Comparison of ENCODE assay signal across 20 cellular contexts in the genomic region with DNA sequence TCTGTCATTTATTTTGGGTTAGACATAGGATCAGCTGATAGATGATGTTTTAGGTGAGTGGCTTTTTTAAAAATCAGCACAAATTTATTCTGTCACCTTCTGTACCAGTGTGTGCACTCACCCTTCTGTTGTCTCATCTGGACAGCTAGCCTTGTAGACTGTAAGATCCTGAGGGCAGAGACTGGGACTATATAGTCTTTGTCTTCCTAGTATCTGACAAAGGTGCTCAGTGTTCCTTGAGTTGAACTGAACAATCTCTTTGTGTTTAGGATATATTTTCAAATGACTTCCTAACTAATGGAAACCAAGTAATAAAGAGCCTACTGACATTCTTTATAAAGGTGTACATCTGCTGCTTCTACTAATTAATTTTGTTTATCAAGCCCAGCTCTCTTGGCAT. TPM values are rescaled to one million over a fixed set of nuclear protein-coding genes. Genes with fewer than 3 reads are reported as not detected.
DNase-seq lines count a peak whose midpoint lies in the region; ATAC-seq and TF ChIP-seq lines count a peak whose summit lies in the region.
"Had no signal": no experiment of that assay in that cellular context is flagged by ENCODE, and none has a peak within 500 bp of the region (broad histone marks: within the 10 kb centered on the region; RNA-seq: fewer than 3 reads in every experiment).

No MANE protein-coding gene starts in this region.

- H3K4me1 ChIP-seq in hepatocyte (ENCODE audit: insufficient read depth), result peaks cover 8% of the 10 kb centered on the region
- H3K4me1 ChIP-seq in skeletal muscle satellite cell (ENCODE audit: control insufficient read depth, insufficient read depth, low read length), result peaks cover 31% of the 10 kb centered on the region

- no peaks in the 10 kb centered on the region for H3K9me2 ChIP-seq in hepatocyte (replicated peaks; ENCODE audit: insufficient read depth)

- no peak for ATAC-seq in activated T-helper 17 cell treated with anti-CD3 and anti-CD28 coated beads, Interleukin-2, amount 50 U/mL, for 72 hours (replicated peaks)
- no peak for ATAC-seq in HG02623 (IDR thresholded peaks at IDR 0.05; ENCODE audit: unreplicated experiment)
- ATAC-seq: heart right ventricle; naive thymus-derived CD8-positive, alpha-beta T cell had no signal

- H3K79me2 ChIP-seq in hepatocyte, result peaks cover 64% of the 10 kb centered on the region

- no peaks in the 10 kb centered on the region for H4K20me1 ChIP-seq in hepatocyte (ENCODE audit: insufficient read depth, poor library complexity, severe bottlenecking)
- H4K20me1 ChIP-seq: BLaER1 had no signal

- H3K4me3 ChIP-seq in hepatocyte (no peak overlapping the region), skeletal muscle satellite cell (ENCODE audit: low read length) (peak overlapping the region; percentile 92)
- H3K4me3 ChIP-seq: BLaER1, esophagus muscularis mucosa had no signal

- peaks cover 6% of the 10 kb centered on the region for H3K4me1 Mint-ChIP-seq in activated T-helper 17 cell treated with anti-CD3 and anti-CD28 coated beads, Interleukin-2, amount 50 U/mL, for 72 hours

- H3K9ac ChIP-seq in skeletal muscle satellite cell (ENCODE audit: low read depth, low read length), result peak overlapping the region; percentile 97
- H3K9ac ChIP-seq: BLaER1 had no signal

- H3K27ac ChIP-seq in hepatocyte, result no peak overlapping the region
- H3K27ac ChIP-seq: 22Rv1, BLaER1, esophagus muscularis mucosa had no signal

- peaks cover 22% of the 10 kb centered on the region for H3K27me3 Mint-ChIP-seq in activated T-helper 17 cell treated with anti-CD3 and anti-CD28 coated beads, Interleukin-2, amount 50 U/mL, for 72 hours

- DNase-seq in DMS 273 (lab: John Stamatoyannopoulos, UW; ENCODE audit: unreplicated experiment) (peak; percentile 24), DMS 273 treated with DMSO at 0.1 percent for 48 hours (lab: John Stamatoyannopoulos, UW) (no peak), hepatocyte (ENCODE audit: low spot score) (no peak), EL (no peak), GDM1 (lab: John Stamatoyannopoulos, UW) (no peak)
- DNase-seq: activated T-cell treated with anti-CD3 and anti-CD28 coated beads, Interleukin-2, amount 50 U/mL, for 1 hour; heart right ventricle; naive thymus-derived CD8-positive, alpha-beta T cell; NCI-H1417 treated with DMSO at 0.1 percent for 48 hours; NCI-H82; RPMI8226 had no signal

- no peaks in the 10 kb centered on the region for H3K36me3 Mint-ChIP-seq in activated T-helper 17 cell treated with anti-CD3 and anti-CD28 coated beads, Interleukin-2, amount 50 U/mL, for 72 hours (ENCODE audit: low read depth)
- H3K36me3 Mint-ChIP-seq: activated naive CD8-positive, alpha-beta T cell had no signal

- H3K27me3 ChIP-seq in hepatocyte (no peaks in the 10 kb centered on the region), skeletal muscle satellite cell (ENCODE audit: control insufficient read depth, insufficient read depth, low read length) (no peaks in the 10 kb centered on the region)
- H3K27me3 ChIP-seq: esophagus muscularis mucosa had no signal

- H3K9me3 ChIP-seq in hepatocyte (ENCODE audit: low read depth), result no peaks in the 10 kb centered on the region
- H3K9me3 ChIP-seq in skeletal muscle satellite cell (replicated peaks; ENCODE audit: low read length), result peaks cover 4% of the 10 kb centered on the region
- H3K9me3 ChIP-seq: esophagus muscularis mucosa, heart right ventricle had no signal

- no peak for TF ChIP-seq CTCF in hepatocyte (IDR thresholded peaks at IDR 0.05; ENCODE audit: poor library complexity)

- H3K27ac Mint-ChIP-seq in activated T-helper 17 cell treated with anti-CD3 and anti-CD28 coated beads, Interleukin-2, amount 50 U/mL, for 72 hours, result no peak overlapping the region
- H3K27ac Mint-ChIP-seq: activated naive CD8-positive, alpha-beta T cell; naive thymus-derived CD8-positive, alpha-beta T cell had no signal

- H3K4me3 Mint-ChIP-seq in activated T-helper 17 cell treated with anti-CD3 and anti-CD28 coated beads, Interleukin-2, amount 50 U/mL, for 72 hours, result peak overlapping the region; percentile 6
- H3K4me3 Mint-ChIP-seq: naive thymus-derived CD8-positive, alpha-beta T cell had no signal

- H3K36me3 ChIP-seq in hepatocyte (replicated peaks; ENCODE audit: insufficient read depth, low read depth) (no peaks in the 10 kb centered on the region), skeletal muscle satellite cell (ENCODE audit: insufficient read depth, low read length) (peaks cover 22% of the 10 kb centered on the region)
- H3K36me3 ChIP-seq: BLaER1, esophagus muscularis mucosa, heart right ventricle had no signal

- H3K4me2 ChIP-seq in hepatocyte, result peak overlapping the region; percentile 93
- H3K4me2 ChIP-seq in skeletal muscle satellite cell (ENCODE audit: low read length), result peak overlapping the region; percentile 87
- H3K4me2 ChIP-seq: BLaER1 had no signal

- H2AFZ ChIP-seq in hepatocyte, result no peak overlapping the region

- H3K9me3 Mint-ChIP-seq in activated T-helper 17 cell treated with anti-CD3 and anti-CD28 coated beads, Interleukin-2, amount 50 U/mL, for 72 hours, result no peaks in the 10 kb centered on the region
- H3K9me3 Mint-ChIP-seq: naive thymus-derived CD8-positive, alpha-beta T cell had no signal

RNA-seq across cellular contexts. Expression of a gene that starts 3.0 kb away (rescaled TPM):
- total RNA-seq in activated T-helper 17 cell treated with anti-CD3 and anti-CD28 coated beads, Interleukin-2, amount 50 U/mL, for 72 hours, result 1 to 10 TPM; 1.8 to 2.9 TPM
- total RNA-seq in hepatocyte, result 23.8 and 40.1 TPM in 2 replicates
- 12.8 and 18.9 TPM in 2 replicates for polyA plus RNA-seq in hepatocyte
- 24.2 and 30.2 TPM in 2 replicates for total RNA-seq in skeletal muscle satellite cell (2012; rRNA removed)

RNA-seq across cellular contexts. Expression of a gene that starts 59.7 kb away (rescaled TPM):
- not detected for total RNA-seq in activated T-helper 17 cell treated with anti-CD3 and anti-CD28 coated beads, Interleukin-2, amount 50 U/mL, for 72 hours
- total RNA-seq in hepatocyte, result 2.2 and 2.7 TPM in 2 replicates
- 0.30 and 0.33 TPM in 2 replicates for polyA plus RNA-seq in hepatocyte
- 2.0 and 4.3 TPM in 2 replicates for total RNA-seq in skeletal muscle satellite cell (2012; rRNA removed)
- total RNA-seq: lung microvascular endothelial cell; naive thymus-derived CD8-positive, alpha-beta T cell; pulmonary artery endothelial cell had no signal
- polyA plus RNA-seq: heart right ventricle; naive thymus-derived CD8-positive, alpha-beta T cell had no signal
